In genomic region chr1:225481738-225482137, GRCh38 we compare ENCODE assay signal across 15 cellular contexts. TPM values are rescaled to one million over a fixed set of nuclear protein-coding genes. Genes with fewer than 3 reads are reported as not detected.
A peak's percentile ranks its signal among the peaks of the same experiment; 100 is the strongest.
DNase-seq lines count a peak whose midpoint lies in the region; ATAC-seq lines count a peak whose summit lies in the region.
"Had no signal": no experiment of that assay in that cellular context is flagged by ENCODE, and none has a peak within 500 bp of the region (broad histone marks: within the 10 kb centered on the region; RNA-seq: fewer than 3 reads in every experiment).

No MANE protein-coding gene starts in this region.

- no peaks in the 10 kb centered on the region for H3K9me3 Mint-ChIP-seq in effector memory CD8-positive, alpha-beta T cell
- H3K9me3 Mint-ChIP-seq: activated naive CD4-positive, alpha-beta T cell treated with anti-CD3 and anti-CD28 coated beads, Interleukin-2, amount 50 U/mL, for 72 hours; GM23338 had no signal

- no peaks in the 10 kb centered on the region for H3K36me3 Mint-ChIP-seq in effector memory CD8-positive, alpha-beta T cell (ENCODE audit: insufficient read depth)

- no peak overlapping the region for H3K4me3 Mint-ChIP-seq in effector memory CD8-positive, alpha-beta T cell
- H3K4me3 Mint-ChIP-seq: GM23338 had no signal

- peaks cover 18 to 26% of the 10 kb centered on the region in 2 donors for H3K27me3 Mint-ChIP-seq in effector memory CD8-positive, alpha-beta T cell

- H3K27ac Mint-ChIP-seq in effector memory CD8-positive, alpha-beta T cell: no peak overlapping the region
- H3K27ac Mint-ChIP-seq: activated naive CD4-positive, alpha-beta T cell treated with anti-CD3 and anti-CD28 coated beads, Interleukin-2, amount 50 U/mL, for 72 hours; GM23338 had no signal

- peaks cover 10 to 16% of the 10 kb centered on the region in 2 donors for H3K4me1 Mint-ChIP-seq in effector memory CD8-positive, alpha-beta T cell (ENCODE audit: low read depth in 2 of 2)

- ATAC-seq in left lobe of liver (peak; percentile 30), HG02970 (IDR thresholded peaks at IDR 0.05; ENCODE audit: low FRiP score, unreplicated experiment) (no peak)
- no peak for ATAC-seq in effector memory CD8-positive, alpha-beta T cell (replicated peaks)

- DNase-seq in COLO668 (lab: John Stamatoyannopoulos, UW; ENCODE audit: unreplicated experiment) (peak; percentile 83), NCI-H1105 (lab: John Stamatoyannopoulos, UW) (peak; percentile 93), NCI-H510A treated with DMSO at 0.1 percent for 48 hours (lab: John Stamatoyannopoulos, UW) (peak; percentile 73), left lobe of liver (ENCODE audit: low spot score) (no peak), SKM-1 (lab: John Stamatoyannopoulos, UW; ENCODE audit: unreplicated experiment) (no peak), amniotic stem cell (lab: John Stamatoyannopoulos, UW) (no peak)
- DNase-seq in effector memory CD8-positive, alpha-beta T cell: no peak
- DNase-seq: activated CD4-positive, alpha-beta T cell treated with anti-CD3 and anti-CD28 coated beads for 48 hours; activated T-cell treated with anti-CD3 and anti-CD28 coated beads for 4 hours; effector CD8-positive, alpha-beta T cell; left lung; T-helper 9 cell had no signal

RNA-seq across cellular contexts. Expression of gene LBR, which starts 53.9 kb away (rescaled TPM):
- 22.1 TPM for total RNA-seq in left lobe of liver

Comparison
In these comparisons a context has a peak if more than half of its experiments do, and no peak if none do; other contexts are left out.
1. DNase-seq: peak in COLO668 (single experiment), NCI-H1105 (single experiment) and NCI-H510A treated with DMSO at 0.1 percent for 48 hours (single experiment); none in left lobe of liver (single experiment), SKM-1 (single experiment), effector memory CD8-positive, alpha-beta T cell (0 of 3) and amniotic stem cell (single experiment).